Comparison of ENCODE assay signal across 14 cellular contexts in the genomic region with DNA sequence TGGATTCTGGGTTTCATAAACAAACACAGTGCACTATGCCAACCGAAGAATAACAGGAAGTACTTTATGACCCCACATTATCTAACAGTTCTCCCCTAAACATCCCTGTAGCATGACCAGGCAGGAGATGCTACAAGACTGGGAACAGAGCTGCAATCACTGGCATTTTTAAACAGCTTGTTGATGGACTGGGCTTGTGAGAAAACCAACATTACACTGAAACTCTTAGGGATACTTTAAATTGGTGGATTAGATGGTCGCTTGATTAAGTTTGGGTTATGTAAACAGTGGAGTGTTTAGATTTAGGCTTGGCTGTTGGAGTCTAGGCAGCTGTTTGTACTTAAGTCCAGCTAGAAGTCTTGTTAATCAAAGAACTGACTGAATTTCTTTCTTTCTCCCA.
A peak's percentile ranks its signal among the peaks of the same experiment; 100 is the strongest.
DNase-seq lines count a peak whose midpoint lies in the region; ATAC-seq and TF ChIP-seq lines count a peak whose summit lies in the region.
"Had no signal": no experiment of that assay in that cellular context is flagged by ENCODE, and none has a peak within 500 bp of the region (broad histone marks: within the 10 kb centered on the region; RNA-seq: fewer than 3 reads in every experiment).

No MANE protein-coding gene starts in this region.

- no peak overlapping the region for H3K4me3 Mint-ChIP-seq in HFFc6
- H3K4me3 Mint-ChIP-seq: activated naive CD4-positive, alpha-beta T cell treated with anti-CD3 and anti-CD28 coated beads, Interleukin-2, amount 50 U/mL, for 24 hours had no signal

- H3K9me3 ChIP-seq in PC-3 (ENCODE audit: low read length) (no peaks in the 10 kb centered on the region), skeletal muscle satellite cell (replicated peaks; ENCODE audit: low read length) (no peaks in the 10 kb centered on the region)
- H3K9me3 ChIP-seq: HAP-1, pancreas had no signal

- peak overlapping the region; percentile 65 for H3K4me3 ChIP-seq in PC-3 (ENCODE audit: low read length)
- H3K4me3 ChIP-seq in fibroblast of the aortic adventitia (ENCODE audit: low read depth, low read length) = no peak overlapping the region
- peak overlapping the region; percentile 25 for H3K4me3 ChIP-seq in skeletal muscle satellite cell (ENCODE audit: low read length)
- H3K4me3 ChIP-seq: HAP-1, pancreas had no signal

- DNase-seq in DMS53 (lab: John Stamatoyannopoulos, UW) (peak; percentile 27), DMS53 treated with DMSO at 0.1 percent for 48 hours (lab: John Stamatoyannopoulos, UW; ENCODE audit: unreplicated experiment) (no peak), PC-3 (no peak), fibroblast of the aortic adventitia (ENCODE audit: low read depth) (peak; percentile 1), HFFc6 (no peak), DMS114 treated with DMSO at 0.1 percent for 48 hours (lab: John Stamatoyannopoulos, UW; ENCODE audit: unreplicated experiment) (no peak)
- no peak for DNase-seq in activated CD4-positive, CD25-positive, alpha-beta regulatory T cell (lab: John Stamatoyannopoulos, UW)
- DNase-seq: activated CD4-positive, alpha-beta T cell treated with anti-CD3 and anti-CD28 coated beads, Interleukin-2, amount 50 U/mL, for 1 hour; pancreas had no signal

- H3K4me1 ChIP-seq in PC-3 (ENCODE audit: insufficient read depth, low read length) (peaks cover 13% of the 10 kb centered on the region), skeletal muscle satellite cell (ENCODE audit: control insufficient read depth, insufficient read depth, low read length) (peaks cover 15% of the 10 kb centered on the region)
- H3K4me1 ChIP-seq: HAP-1, pancreas had no signal

- H3K36me3 ChIP-seq in PC-3 (ENCODE audit: low read depth, low read length) (no peaks in the 10 kb centered on the region), skeletal muscle satellite cell (ENCODE audit: insufficient read depth, low read length) (no peaks in the 10 kb centered on the region)
- H3K36me3 ChIP-seq: HAP-1, pancreas, tibial nerve had no signal

- no TSS peak for BruUV-seq in PC-3 (replicated peaks; lab: Mats Ljungman, UMichigan)

- H2AFZ ChIP-seq in PC-3 (ENCODE audit: low read length) = peak overlapping the region; percentile 80

- CTCF ChIA-PET in PC-3 (lab: Charles Lee) = no interaction called here

- H3K9me3 Mint-ChIP-seq in HFFc6 = peaks cover 36% of the 10 kb centered on the region

- H3K27ac Mint-ChIP-seq in HFFc6 = no peak overlapping the region
- H3K27ac Mint-ChIP-seq: activated naive CD4-positive, alpha-beta T cell treated with anti-CD3 and anti-CD28 coated beads, Interleukin-2, amount 50 U/mL, for 24 hours had no signal

- H3K9me2 ChIP-seq in PC-3 (replicated peaks; ENCODE audit: low read length) = no peaks in the 10 kb centered on the region; the same call in 1 of the 2 replicates

- ATAC-seq in PC-3 = no peak
- ATAC-seq: pancreas had no signal

- H3K27me3 ChIP-seq in PC-3 (ENCODE audit: low read length) (no peaks in the 10 kb centered on the region), skeletal muscle satellite cell (ENCODE audit: control insufficient read depth, insufficient read depth, low read length) (peaks cover 57% of the 10 kb centered on the region)
- H3K27me3 ChIP-seq: tibial nerve had no signal

- no peaks in the 10 kb centered on the region for H3K79me2 ChIP-seq in PC-3 (ENCODE audit: low read length)

- H3K9ac ChIP-seq in PC-3 (ENCODE audit: low read length) (no peak overlapping the region), skeletal muscle satellite cell (ENCODE audit: low read depth, low read length) (peak overlapping the region; percentile 42)

- H3K27me3 Mint-ChIP-seq in HFFc6 (ENCODE audit: insufficient read depth) = no peaks in the 10 kb centered on the region
- H3K27me3 Mint-ChIP-seq: activated naive CD4-positive, alpha-beta T cell treated with anti-CD3 and anti-CD28 coated beads, Interleukin-2, amount 50 U/mL, for 24 hours had no signal

- no peak for TF ChIP-seq CTCF in PC-3 (conservative IDR thresholded peaks at IDR 0.05; ENCODE audit: low read depth, low read length)
- TF ChIP-seq CTCF in fibroblast of the aortic adventitia (IDR thresholded peaks at IDR 0.05; ENCODE audit: insufficient read depth, low read length) = no peak
- no peak for TF ChIP-seq CTCF in HFFc6 (IDR thresholded peaks at IDR 0.05)

- no peak overlapping the region for H3K27ac ChIP-seq in PC-3 (ENCODE audit: low read length)
- H3K27ac ChIP-seq: 22Rv1, pancreas had no signal

- no peaks in the 10 kb centered on the region; the same call in 1 of the 2 replicates for H3K36me3 Mint-ChIP-seq in HFFc6 (ENCODE audit: low read depth)
- H3K36me3 Mint-ChIP-seq: activated naive CD4-positive, alpha-beta T cell treated with anti-CD3 and anti-CD28 coated beads, Interleukin-2, amount 50 U/mL, for 24 hours had no signal

- intact Hi-C loops in PC-3 (cut with micrococcal nuclease) = no loop called here

- no peaks in the 10 kb centered on the region for H3F3A ChIP-seq in PC-3 (ENCODE audit: low read length, unreplicated experiment)

- no peaks in the 10 kb centered on the region for H3K4me1 Mint-ChIP-seq in HFFc6 (ENCODE audit: low read depth)
- H3K4me1 Mint-ChIP-seq: activated naive CD4-positive, alpha-beta T cell treated with anti-CD3 and anti-CD28 coated beads, Interleukin-2, amount 50 U/mL, for 24 hours had no signal

- H4K20me1 ChIP-seq in PC-3 (ENCODE audit: low read length) = no peaks in the 10 kb centered on the region

- H3K4me2 ChIP-seq in PC-3 (ENCODE audit: low read length) (peak overlapping the region; percentile 85), skeletal muscle satellite cell (ENCODE audit: low read length) (peak overlapping the region; percentile 71)

- POLR2A ChIA-PET in PC-3 (lab: Charles Lee; ENCODE audit: unreplicated experiment) = no interaction called here

Comparison
In these comparisons a context has a peak if more than half of its experiments do, and no peak if none do; other contexts are left out.
1. DNase-seq: peak in DMS53 (single experiment) and fibroblast of the aortic adventitia (single experiment); none in DMS53 treated with DMSO at 0.1 percent for 48 hours (single experiment), PC-3 (single experiment), activated CD4-positive, CD25-positive, alpha-beta regulatory T cell (0 of 4), HFFc6 (single experiment) and DMS114 treated with DMSO at 0.1 percent for 48 hours (single experiment).